Comparison of ENCODE assay signal across 1 cellular context in genomic region chr10:97673736-97674525, GRCh38.
TF ChIP-seq lines count a peak whose summit lies in the region.

No MANE protein-coding gene starts in this region.

TF ChIP-seq in endothelial cell of umbilical vein, 7 proteins besides CTCF, POLR2A, EP300 and RAD21:
- no peak for TF ChIP-seq MYC (IDR thresholded peaks at IDR 0.05; ENCODE audit: low read depth, low read length)
- peak; percentile 36 for TF ChIP-seq FOS (IDR thresholded peaks at IDR 0.05; ENCODE audit: borderline replicate concordance, insufficient read depth, low read length)
